Comparison of ENCODE assay signal across 1 cellular context in genomic region chr2:1754046-1754445, GRCh38.
TF ChIP-seq lines count a peak whose summit lies in the region.

No MANE protein-coding gene starts in this region.

TF ChIP-seq in IMR-90, 13 proteins besides CTCF, POLR2A, EP300 and RAD21 (continued from another document):
- TF ChIP-seq, protein P1, sequence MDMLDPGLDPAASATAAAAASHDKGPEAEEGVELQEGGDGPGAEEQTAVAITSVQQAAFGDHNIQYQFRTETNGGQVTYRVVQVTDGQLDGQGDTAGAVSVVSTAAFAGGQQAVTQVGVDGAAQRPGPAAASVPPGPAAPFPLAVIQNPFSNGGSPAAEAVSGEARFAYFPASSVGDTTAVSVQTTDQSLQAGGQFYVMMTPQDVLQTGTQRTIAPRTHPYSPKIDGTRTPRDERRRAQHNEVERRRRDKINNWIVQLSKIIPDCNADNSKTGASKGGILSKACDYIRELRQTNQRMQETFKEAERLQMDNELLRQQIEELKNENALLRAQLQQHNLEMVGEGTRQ (IDR thresholded peaks at IDR 0.05; ENCODE audit: low read depth, low read length), result no peak
